In genomic region chr10:113470372-113471240, GRCh38 we compare ENCODE assay signal across 29 cellular contexts.
"Had no signal": no experiment of that assay in that cellular context is flagged by ENCODE, and none has a peak within 500 bp of the region (broad histone marks: within the 10 kb centered on the region; RNA-seq: fewer than 3 reads in every experiment).

No MANE protein-coding gene starts in this region.

- ATAC-seq: heart right ventricle; pancreas; right cardiac atrium; stimulated activated naive B cell treated with anti-CD40 and anti-IgM and Interleukin-4, amounts not matched to agents 10 μg/mL and 1 μg/mL and 100 μg/mL, for 72 hours; stimulated activated naive CD8-positive, alpha-beta T cell treated with anti-CD3 and anti-CD28 coated beads, Interleukin-15, Interleukin-2, amounts not matched to agents 100 U/mL and 50 U/mL, for 24 hours had no signal

- H3K27ac ChIP-seq: heart right ventricle, hepatocyte, left ventricle myocardium inferior, neural progenitor cell, pancreas, prostate gland, sigmoid colon, stomach, testis, thyroid gland, uterus had no signal

- H3K36me3 Mint-ChIP-seq: mesothelial cell of epicardium; naive B cell; natural killer cell; neural progenitor cell; stimulated activated naive B cell treated with anti-CD40 and anti-IgM and Interleukin-4, amounts not matched to agents 10 μg/mL and 1 μg/mL and 100 μg/mL, for 72 hours; type B pancreatic cell had no signal

- H3K4me3 Mint-ChIP-seq: memory B cell; mesothelial cell of epicardium; naive B cell; natural killer cell; nephron progenitor cell; neural progenitor cell; stimulated activated naive B cell treated with anti-CD40 and anti-IgM and Interleukin-4, amounts not matched to agents 10 μg/mL and 1 μg/mL and 100 μg/mL, for 72 hours; type B pancreatic cell had no signal

- H2AFZ ChIP-seq: hepatocyte, neural progenitor cell had no signal

- H3K27me3 ChIP-seq: heart right ventricle, hepatocyte, neural progenitor cell, pancreas, sigmoid colon, stomach, testis, thyroid gland, uterus had no signal

- H3K36me3 ChIP-seq: heart right ventricle, left ventricle myocardium inferior, neural progenitor cell, pancreas, prostate gland, sigmoid colon, stomach, thyroid gland, uterus had no signal

- DNase-seq: heart right ventricle; islet precursor cell; left ventricle myocardium inferior; naive B cell; natural killer cell; nephron progenitor cell; pancreas; posterior cingulate gyrus; retina; right cardiac atrium; sigmoid colon; small intestine; stimulated activated CD4-positive, alpha-beta T cell treated with anti-CD3 and anti-CD28 coated beads, Interleukin-1b, Interleukin-23, amount 100 ng/mL, for 48 hours; stimulated activated CD4-positive, alpha-beta T cell treated with anti-CD3 and anti-CD28 coated beads, Interleukin-2, amount 100 ng/mL, for 48 hours; stimulated activated CD4-positive, alpha-beta T cell treated with anti-CD3 and anti-CD28 coated beads, Interleukin-4, amount 100 ng/mL, for 4 hours; stimulated activated CD8-positive, alpha-beta memory T cell treated with anti-CD3 and anti-CD28 coated beads, Interleukin-4, amount 100 ng/mL, for 48 hours; stimulated activated naive B cell treated with anti-CD40 and anti-IgM and Interleukin-4, amounts not matched to agents 10 μg/mL and 1 μg/mL and 100 μg/mL, for 72 hours; stimulated activated naive CD8-positive, alpha-beta T cell treated with anti-CD3 and anti-CD28 coated beads, Interleukin-15, Interleukin-2, amounts not matched to agents 100 U/mL and 50 U/mL, for 24 hours; stomach; testis; thyroid gland; uterus had no signal

- H3K9ac ChIP-seq: neural progenitor cell had no signal

- H3K27ac Mint-ChIP-seq: memory B cell; mesothelial cell of epicardium; naive B cell; natural killer cell; nephron progenitor cell; neural progenitor cell; stimulated activated naive B cell treated with anti-CD40 and anti-IgM and Interleukin-4, amounts not matched to agents 10 μg/mL and 1 μg/mL and 100 μg/mL, for 72 hours; type B pancreatic cell had no signal

- H3K9me3 Mint-ChIP-seq: natural killer cell had no signal

- H3K4me1 Mint-ChIP-seq: memory B cell; naive B cell; natural killer cell; nephron progenitor cell; neural progenitor cell; stimulated activated naive B cell treated with anti-CD40 and anti-IgM and Interleukin-4, amounts not matched to agents 10 μg/mL and 1 μg/mL and 100 μg/mL, for 72 hours had no signal

- H3K4me1 ChIP-seq: neural progenitor cell, pancreas, uterus had no signal

- H3K9me3 ChIP-seq: heart right ventricle, left ventricle myocardium inferior, pancreas, prostate gland, sigmoid colon, stomach, testis, thyroid gland, uterus had no signal

- H3K4me2 ChIP-seq: hepatocyte, neural progenitor cell had no signal

- H3K4me3 ChIP-seq: heart right ventricle, hepatocyte, left ventricle myocardium inferior, lung, neural progenitor cell, pancreas, prostate gland, sigmoid colon, stomach, testis, thyroid gland, uterus had no signal
